In genomic region chr19:1252818-1253513, GRCh38 we compare ENCODE assay signal across 8 cellular contexts. TPM values are rescaled to one million over a fixed set of nuclear protein-coding genes. Genes with fewer than 3 reads are reported as not detected.
A peak's percentile ranks its signal among the peaks of the same experiment; 100 is the strongest.
DNase-seq lines count a peak whose midpoint lies in the region; ATAC-seq and TF ChIP-seq lines count a peak whose summit lies in the region.

No MANE protein-coding gene starts in this region.

- H3K4me1 ChIP-seq in cardiac muscle cell (ENCODE audit: low read depth) = peaks cover 11% of the 10 kb centered on the region

- no peaks in the 10 kb centered on the region for H3K9me3 Mint-ChIP-seq in progenitor cell of endocrine pancreas (ENCODE audit: low read depth)

- H3K4me3 Mint-ChIP-seq in progenitor cell of endocrine pancreas (ENCODE audit: low read depth) = peak overlapping the region; percentile 54

- peaks cover 13% of the 10 kb centered on the region for H3K4me1 Mint-ChIP-seq in progenitor cell of endocrine pancreas (ENCODE audit: low read depth)

- H3K27me3 Mint-ChIP-seq in progenitor cell of endocrine pancreas = no peaks in the 10 kb centered on the region

- H3K27me3 ChIP-seq in cardiac muscle cell = no peaks in the 10 kb centered on the region

- H3K36me3 ChIP-seq in SK-N-MC (ENCODE audit: insufficient read depth, low read length) (peaks cover 56% of the 10 kb centered on the region), cardiac muscle cell (peaks cover 41% of the 10 kb centered on the region)

- no peaks in the 10 kb centered on the region for H3K9me3 ChIP-seq in SK-N-MC (ENCODE audit: low read depth, low read length)
- no peaks in the 10 kb centered on the region for H3K9me3 ChIP-seq in cardiac muscle cell (ENCODE audit: low read depth)

- DNase-seq in AG20443 (ENCODE audit: low spot score) (peak; percentile 79), HS-27A (ENCODE audit: low read depth) (peak; percentile 76), SK-N-MC (ENCODE audit: low read depth, low spot score) (no peak), cardiac muscle cell (ENCODE audit: low read depth in 1 of 2, low spot score in 1 of 2) (peak in 1 of 2 donors; percentile 99), progenitor cell of endocrine pancreas (ENCODE audit: low spot score, unreplicated experiment) (no peak), NCI-H128 (lab: John Stamatoyannopoulos, UW; ENCODE audit: unreplicated experiment) (no peak)

- TF ChIP-seq CTCF in cardiac muscle cell (IDR thresholded peaks at IDR 0.05; ENCODE audit: low read depth, low read length) (no peak), progenitor cell of endocrine pancreas (IDR thresholded peaks at IDR 0.05; ENCODE audit: unreplicated experiment) (no peak)

- peak overlapping the region; percentile 84 for H3K27ac Mint-ChIP-seq in progenitor cell of endocrine pancreas

- no peak for ATAC-seq in GM19351 (IDR thresholded peaks at IDR 0.05; ENCODE audit: unreplicated experiment)

- H3K27ac ChIP-seq in SK-N-MC (peak overlapping the region; percentile 88), adipose tissue (ENCODE audit: low read depth, low read length) (peak overlapping the region; percentile 99), cardiac muscle cell (peak overlapping the region; percentile 91)

- H3K4me3 ChIP-seq in SK-N-MC = peak overlapping the region; percentile 87
- peak overlapping the region; percentile 92 for H3K4me3 ChIP-seq in cardiac muscle cell

- H3K9ac ChIP-seq in SK-N-MC (ENCODE audit: insufficient read length) = peak overlapping the region; percentile 81

- WGBS in adipose tissue, 3 donors = 0 to 2% (median 1%) methylated on average over 15 to 26 of the region's 26 CpGs

- peaks cover 18% of the 10 kb centered on the region for H3K36me3 Mint-ChIP-seq in progenitor cell of endocrine pancreas (ENCODE audit: insufficient read depth)

RNA-seq across cellular contexts. Expression of gene MIDN, which starts 4.6 kb away (rescaled TPM):
- polyA plus RNA-seq in adipose tissue (10 to 100 TPM; 22.8 to 95.5 (median 75.0) TPM), cardiac muscle cell (58.1 and 76.0 TPM in 2 replicates)
- total RNA-seq in cardiac muscle cell (45.6 and 89.2 TPM in 2 replicates), progenitor cell of endocrine pancreas (187 and 193 TPM in 2 replicates)

RNA-seq across cellular contexts. Expression of gene ATP5F1D, which starts 11.4 kb away (rescaled TPM):
- polyA plus RNA-seq in adipose tissue (100 to 1,000 TPM; 217 to 303 (median 219) TPM), cardiac muscle cell (505 and 638 TPM in 2 replicates)
- total RNA-seq in cardiac muscle cell (188 and 355 TPM in 2 replicates), progenitor cell of endocrine pancreas (107 and 117 TPM in 2 replicates)

RNA-seq across cellular contexts. Expression of gene CBARP, which starts 15.2 kb away (rescaled TPM):
- 1 to 10 TPM in 2 of 3 donors, under 1 TPM in 1; 0.20 to 4.3 (median 2.0) TPM for polyA plus RNA-seq in adipose tissue
- total RNA-seq in cardiac muscle cell = 21.1 and 29.1 TPM in 2 replicates
- polyA plus RNA-seq in cardiac muscle cell = 22.1 and 30.6 TPM in 2 replicates
- 12.4 and 13.0 TPM in 2 replicates for total RNA-seq in progenitor cell of endocrine pancreas

RNA-seq across cellular contexts. Expression of gene CIRBP, which starts 16.2 kb away (rescaled TPM):
- polyA plus RNA-seq in adipose tissue (100 to 1,000 TPM; 346 to 568 (median 388) TPM), cardiac muscle cell (716 and 851 TPM in 2 replicates)
- total RNA-seq in cardiac muscle cell (1,112 and 2,236 TPM in 2 replicates), progenitor cell of endocrine pancreas (462 and 465 TPM in 2 replicates)

RNA-seq across cellular contexts. Expression of gene FAM174C, which starts 22.4 kb away (rescaled TPM):
- polyA plus RNA-seq in adipose tissue (10 to 100 TPM; 44.9 to 75.8 (median 55.0) TPM), cardiac muscle cell (34.0 and 34.4 TPM in 2 replicates)
- total RNA-seq in cardiac muscle cell (31.2 and 44.9 TPM in 2 replicates), progenitor cell of endocrine pancreas (30.0 and 31.8 TPM in 2 replicates)

Comparison
In these comparisons a context has a peak if more than half of its experiments do, and no peak if none do; other contexts are left out.
1. DNase-seq: peak in AG20443 (single experiment) and HS-27A (single experiment); none in SK-N-MC (single experiment), progenitor cell of endocrine pancreas (single experiment) and NCI-H128 (single experiment).
2. Peak in every context shown above with its lines, with median percentiles within 50 percentile points of each other: H3K27ac ChIP-seq.